Comparison of ENCODE assay signal across 4 cellular contexts in genomic region chr19:34455783-34456480, GRCh38. TPM values are rescaled to one million over a fixed set of nuclear protein-coding genes. Genes with fewer than 3 reads are reported as not detected.
DNase-seq lines count a peak whose midpoint lies in the region; ATAC-seq and TF ChIP-seq lines count a peak whose summit lies in the region.
"Not testable (repeated sequence)": the region's sequence is repeated elsewhere in the genome, so short reads cannot be mapped to it uniquely, and the experiment has no call there.

No MANE protein-coding gene starts in this region.

- CTCF ChIA-PET in HEK293 (lab: Yijun Ruan, JAX): interaction anchor here (0.5 to 2.6 kb wide), 7 partner anchors 7 to 800 kb away, joined by 3 to 11 read pairs (median 3); no protein-coding TSS in a partner anchor

- not testable (repeated sequence) for H3K4me3 ChIP-seq in HEK293 (ENCODE audit: low read depth, low read length); coronary artery; gastrocnemius medialis

- H3K36me3 ChIP-seq in HEK293 (ENCODE audit: control insufficient read depth in 2 of 2, insufficient read depth in 1 of 2, low read length in 2 of 2): peaks cover 81 to 100% of the 10 kb centered on the region in 2 experiments
- peaks cover 0 to 71% of the 10 kb centered on the region in 2 donors for H3K36me3 ChIP-seq in gastrocnemius medialis

- peaks cover 21% of the 10 kb centered on the region for H3K36me3 Mint-ChIP-seq in activated naive CD4-positive, alpha-beta T cell treated with anti-CD3 and anti-CD28 coated beads, Interleukin-2, amount 50 U/mL, for 24 hours

- H3K4me1 ChIP-seq in HEK293 (ENCODE audit: control insufficient read depth, insufficient read depth, low read length): not testable (repeated sequence)
- H3K4me1 ChIP-seq in gastrocnemius medialis: peaks cover 35 to 36% of the 10 kb centered on the region in 2 donors

- H3K27me3 Mint-ChIP-seq in activated naive CD4-positive, alpha-beta T cell treated with anti-CD3 and anti-CD28 coated beads, Interleukin-2, amount 50 U/mL, for 24 hours: not testable (repeated sequence)

- H3K27ac Mint-ChIP-seq in activated naive CD4-positive, alpha-beta T cell treated with anti-CD3 and anti-CD28 coated beads, Interleukin-2, amount 50 U/mL, for 24 hours: peak overlapping the region; percentile 8

- peaks cover 17% of the 10 kb centered on the region for H3K4me1 Mint-ChIP-seq in activated naive CD4-positive, alpha-beta T cell treated with anti-CD3 and anti-CD28 coated beads, Interleukin-2, amount 50 U/mL, for 24 hours

- not testable (repeated sequence) for H3K4me3 Mint-ChIP-seq in activated naive CD4-positive, alpha-beta T cell treated with anti-CD3 and anti-CD28 coated beads, Interleukin-2, amount 50 U/mL, for 24 hours

- in situ Hi-C loops in gastrocnemius medialis (cut with MboI; ENCODE audit: low sequenced_read_pairs in 4 of 4): not testable (repeated sequence)

- TF ChIP-seq POLR2A in gastrocnemius medialis (IDR thresholded peaks at IDR 0.05): not testable (repeated sequence)

- intact Hi-C loops in gastrocnemius medialis (cut with DNase I; ENCODE audit: low total_unique reads): not testable (repeated sequence)

- not testable (repeated sequence) for ATAC-seq in gastrocnemius medialis

- not testable (repeated sequence) for H3K27me3 ChIP-seq in gastrocnemius medialis

- not testable (repeated sequence) for TF ChIP-seq CTCF in HEK293 (tag by site-specific recombination; IDR thresholded peaks at IDR 0.05); coronary artery (IDR thresholded peaks at IDR 0.05); gastrocnemius medialis (IDR thresholded peaks at IDR 0.05 in 4 of 5, conservative IDR thresholded peaks at IDR 0.05 in 1 of 5)

- not testable (repeated sequence) for H3K9me3 ChIP-seq in HEK293 (ENCODE audit: control insufficient read depth, insufficient read depth, low read depth, low read length); gastrocnemius medialis

- POLR2A ChIA-PET in HEK293 (lab: Yijun Ruan, JAX): interaction anchor here (0.6 to 1.1 kb wide), 4 partner anchors 10 to 33 kb away, joined by 4 to 10 read pairs (median 8); partner anchors contain the start of gene UBA2

- DNase-seq in coronary artery (ENCODE audit: low spot score); gastrocnemius medialis: not testable (repeated sequence)

- not testable (repeated sequence) for H3K9me3 Mint-ChIP-seq in activated naive CD4-positive, alpha-beta T cell treated with anti-CD3 and anti-CD28 coated beads, Interleukin-2, amount 50 U/mL, for 24 hours

- H3K27ac ChIP-seq in HEK293 (ENCODE audit: extremely low read depth, low read depth, low read length): not testable (repeated sequence)
- peak overlapping the region; percentile 45 to 57 for H3K27ac ChIP-seq in coronary artery
- peak overlapping the region; percentile 80 to 92 (median 87) for H3K27ac ChIP-seq in gastrocnemius medialis

TF ChIP-seq in HEK293, 187 proteins besides CTCF, POLR2A, EP300 and RAD21:
- TF ChIP-seq ZNF121 (tag by site-specific recombination; IDR thresholded peaks at IDR 0.05): peak; percentile 91
- TF ChIP-seq SCRT1 (tag by site-specific recombination; IDR thresholded peaks at IDR 0.05; ENCODE audit: borderline replicate concordance): peak; percentile 64; the same call in 1 of the 2 replicates
- peak; percentile 63; the same call in 1 of the 2 replicates for TF ChIP-seq ZNF362 (tag by site-specific recombination; IDR thresholded peaks at IDR 0.05)
- TF ChIP-seq SCRT2 (tag by site-specific recombination; IDR thresholded peaks at IDR 0.05): peak; percentile 85

RNA-seq across cellular contexts. Expression of gene WTIP, which starts 25.6 kb away (rescaled TPM):
- 1 to 10 TPM; 1.6 to 8.1 (median 2.9) TPM for total RNA-seq in gastrocnemius medialis

RNA-seq across cellular contexts. Expression of gene UBA2, which starts 27.8 kb away (rescaled TPM):
- total RNA-seq in gastrocnemius medialis: 100 to 1,000 TPM in 3 of 4 donors, 10 to 100 TPM in 1; 89.3 to 106 (median 102) TPM

RNA-seq across cellular contexts. Expression of gene PDCD2L, which starts 51.7 kb away (rescaled TPM):
- 10 to 100 TPM; 18.1 to 49.8 (median 25.1) TPM for total RNA-seq in gastrocnemius medialis
